ENCODE assay signal across 9 cellular contexts in genomic region chr2:191041418-191042161, GRCh38. TPM values are rescaled to one million over a fixed set of nuclear protein-coding genes. Genes with fewer than 3 reads are reported as not detected.
A peak's percentile ranks its signal among the peaks of the same experiment; 100 is the strongest.
DNase-seq lines count a peak whose midpoint lies in the region; ATAC-seq and TF ChIP-seq lines count a peak whose summit lies in the region.
"Had no signal": no experiment of that assay in that cellular context is flagged by ENCODE, and none has a peak within 500 bp of the region (broad histone marks: within the 10 kb centered on the region; RNA-seq: fewer than 3 reads in every experiment).

No MANE protein-coding gene starts in this region.

- no peak for TF ChIP-seq CTCF in DND-41 (IDR thresholded peaks at IDR 0.05; ENCODE audit: borderline replicate concordance, extremely low read depth, low read length, poor library complexity, severe bottlenecking)

- peak overlapping the region; percentile 17 for H3K27ac Mint-ChIP-seq in central memory CD8-positive, alpha-beta T cell (ENCODE audit: low read depth)
- H3K27ac Mint-ChIP-seq in naive thymus-derived CD4-positive, alpha-beta T cell = peak overlapping the region in 8 of 9 donors; percentile 5 to 65 (median 40)

- no peak overlapping the region for H3K4me2 ChIP-seq in DND-41 (ENCODE audit: insufficient read depth, low read length)

- H4K20me1 ChIP-seq in DND-41 (ENCODE audit: insufficient read depth, low read length) = no peaks in the 10 kb centered on the region

- CTCF ChIA-PET in naive thymus-derived CD4-positive, alpha-beta T cell (lab: Charles Lee) = interaction anchor here (5.0 kb wide), 1 partner anchor 114 kb away, joined by 19 read pairs; no protein-coding TSS in a partner anchor

- H3K36me3 ChIP-seq in DND-41 (ENCODE audit: insufficient read depth, low read length) (no peaks in the 10 kb centered on the region), MG63 (no peaks in the 10 kb centered on the region; the same call in 1 of the 2 replicates)
- H3K36me3 ChIP-seq in naive thymus-derived CD4-positive, alpha-beta T cell (ENCODE audit: control insufficient read depth in 2 of 3, insufficient read depth in 3 of 3, low read length in 3 of 3) = peaks cover 0 to 34% (median 4%) of the 10 kb centered on the region in 3 experiments
- H3K36me3 ChIP-seq: SJCRH30 had no signal

- no peak overlapping the region for H3K9ac ChIP-seq in DND-41 (ENCODE audit: low read depth, low read length)

- no peak overlapping the region for H2AFZ ChIP-seq in DND-41 (ENCODE audit: low read depth, low read length)

- H3K4me1 Mint-ChIP-seq in central memory CD8-positive, alpha-beta T cell = peaks cover 43% of the 10 kb centered on the region
- H3K4me1 Mint-ChIP-seq in naive thymus-derived CD4-positive, alpha-beta T cell = peaks cover 7 to 41% (median 13%) of the 10 kb centered on the region in 7 donors

- POLR2A ChIA-PET in naive thymus-derived CD4-positive, alpha-beta T cell (lab: Charles Lee) = interaction anchor here (1.1 to 1.8 kb wide), 2 partner anchors 10 to 114 kb away, joined by 3 to 6 read pairs; no protein-coding TSS in a partner anchor

- H3K79me2 ChIP-seq in DND-41 (ENCODE audit: insufficient read depth, low read length) = no peaks in the 10 kb centered on the region

- ATAC-seq in DND-41 (ENCODE audit: insufficient read depth, low read depth) (peak; percentile 54; the same call in 1 of the 3 replicates), GM18498 (IDR thresholded peaks at IDR 0.05; ENCODE audit: unreplicated experiment) (no peak), GM19397 (IDR thresholded peaks at IDR 0.05; ENCODE audit: unreplicated experiment) (no peak), GM19455 (IDR thresholded peaks at IDR 0.05; ENCODE audit: unreplicated experiment) (no peak)
- ATAC-seq in central memory CD8-positive, alpha-beta T cell (replicated peaks; ENCODE audit: extremely low read depth, poor library complexity, severe bottlenecking) = no peak
- no peak for ATAC-seq in naive thymus-derived CD4-positive, alpha-beta T cell

- no peak overlapping the region for H3K4me3 Mint-ChIP-seq in central memory CD8-positive, alpha-beta T cell
- peak overlapping the region in 1 of 10 donors; percentile 0 for H3K4me3 Mint-ChIP-seq in naive thymus-derived CD4-positive, alpha-beta T cell

- no peak for DNase-seq in DND-41
- DNase-seq in MG63 = peak; percentile 79
- DNase-seq in central memory CD8-positive, alpha-beta T cell (ENCODE audit: low spot score in 2 of 2) = no peak
- DNase-seq in naive thymus-derived CD4-positive, alpha-beta T cell = no peak
- no peak for DNase-seq in NCI-H2029 (lab: John Stamatoyannopoulos, UW)
- DNase-seq: SJCRH30 had no signal

- no peaks in the 10 kb centered on the region for H3K9me3 ChIP-seq in DND-41 (ENCODE audit: insufficient read depth, low read length, severe bottlenecking)
- H3K9me3 ChIP-seq in MG63 = peaks cover 9% of the 10 kb centered on the region; the same call in 1 of the 2 replicates
- no peaks in the 10 kb centered on the region for H3K9me3 ChIP-seq in naive thymus-derived CD4-positive, alpha-beta T cell (ENCODE audit: control insufficient read depth in 2 of 3, low read length in 3 of 3)

- no peaks in the 10 kb centered on the region for H3K9me3 Mint-ChIP-seq in central memory CD8-positive, alpha-beta T cell
- peaks cover 0 to 5% (median 0%) of the 10 kb centered on the region in 11 donors for H3K9me3 Mint-ChIP-seq in naive thymus-derived CD4-positive, alpha-beta T cell

- H3K4me3 ChIP-seq in DND-41 (ENCODE audit: low read depth in 1 of 2, low read length in 2 of 2) (no peak overlapping the region), MG63 (no peak overlapping the region)
- no peak overlapping the region for H3K4me3 ChIP-seq in naive thymus-derived CD4-positive, alpha-beta T cell (ENCODE audit: low read length)
- H3K4me3 ChIP-seq: SJCRH30 had no signal

- intact Hi-C loops in naive thymus-derived CD4-positive, alpha-beta T cell (cut with micrococcal nuclease) = no loop called here

- no peaks in the 10 kb centered on the region for H3K27me3 Mint-ChIP-seq in central memory CD8-positive, alpha-beta T cell
- no peaks in the 10 kb centered on the region for H3K27me3 Mint-ChIP-seq in naive thymus-derived CD4-positive, alpha-beta T cell

- no peak overlapping the region for H3K27ac ChIP-seq in DND-41 (ENCODE audit: low read length)
- no peak overlapping the region for H3K27ac ChIP-seq in naive thymus-derived CD4-positive, alpha-beta T cell (ENCODE audit: low read depth, low read length)
- H3K27ac ChIP-seq: SJCRH30 had no signal

- H3K4me1 ChIP-seq in DND-41 (ENCODE audit: insufficient read depth, low read length) = peaks cover 15% of the 10 kb centered on the region
- peaks cover 0 to 26% of the 10 kb centered on the region in 2 donors for H3K4me1 ChIP-seq in naive thymus-derived CD4-positive, alpha-beta T cell (ENCODE audit: control insufficient read depth in 2 of 2, insufficient read depth in 2 of 2, low read length in 2 of 2)
- H3K4me1 ChIP-seq: SJCRH30 had no signal

- H3K36me3 Mint-ChIP-seq in central memory CD8-positive, alpha-beta T cell (ENCODE audit: insufficient read depth) = peaks cover 33% of the 10 kb centered on the region
- peaks cover 0 to 68% (median 36%) of the 10 kb centered on the region in 5 donors for H3K36me3 Mint-ChIP-seq in naive thymus-derived CD4-positive, alpha-beta T cell

- H3K27me3 ChIP-seq in DND-41 (ENCODE audit: insufficient read depth, low read length, poor library complexity) (no peaks in the 10 kb centered on the region), MG63 (no peaks in the 10 kb centered on the region)
- no peaks in the 10 kb centered on the region for H3K27me3 ChIP-seq in naive thymus-derived CD4-positive, alpha-beta T cell (ENCODE audit: control insufficient read depth in 2 of 2, insufficient read depth in 2 of 2, low read length in 2 of 2)
- H3K27me3 ChIP-seq: SJCRH30 had no signal

RNA-seq across cellular contexts. Expression of gene STAT1, which starts 27.6 kb away (rescaled TPM):
- total RNA-seq in MG63 (2014; rRNA removed; shearing (Covaris generic); ENCODE audit: low replicate concordance) = 143 and 165 TPM in 2 replicates
- 1,000 to 10,000 TPM in 1 of 5 experiments, 10 to 100 TPM in 4; 74.1 to 1,177 (median 89.6) TPM for total RNA-seq in naive thymus-derived CD4-positive, alpha-beta T cell
- 100 to 1,000 TPM; 221 to 244 TPM for polyA plus RNA-seq in naive thymus-derived CD4-positive, alpha-beta T cell
